In genomic region chr18:31773774-31774476, GRCh38 we compare ENCODE assay signal across 22 cellular contexts.
DNase-seq lines count a peak whose midpoint lies in the region; ATAC-seq and TF ChIP-seq lines count a peak whose summit lies in the region.
"Had no signal": no experiment of that assay in that cellular context is flagged by ENCODE, and none has a peak within 500 bp of the region (broad histone marks: within the 10 kb centered on the region; RNA-seq: fewer than 3 reads in every experiment).

No MANE protein-coding gene starts in this region.

- H3K9ac ChIP-seq in KMS-11: peak overlapping the region; percentile 39

- peak overlapping the region; percentile 91 for H3K4me2 ChIP-seq in KMS-11
- H3K4me2 ChIP-seq: PC-9 had no signal

- no peaks in the 10 kb centered on the region for H3K79me2 ChIP-seq in KMS-11 (ENCODE audit: insufficient read depth, low read depth)

- no peaks in the 10 kb centered on the region for H3K27me3 ChIP-seq in KMS-11 (ENCODE audit: insufficient read depth, low read depth)
- H3K27me3 ChIP-seq: BE2C, breast epithelium, esophagus squamous epithelium, heart left ventricle had no signal

- H3K4me3 ChIP-seq in KMS-11 (IDR thresholded peaks at IDR 0.05; ENCODE audit: insufficient read depth, low read depth, low read length): no peak overlapping the region
- H3K4me3 ChIP-seq: breast epithelium, esophagus squamous epithelium, heart left ventricle, PC-9 had no signal

- H3K27ac ChIP-seq in KMS-11: peak overlapping the region; percentile 67
- H3K27ac ChIP-seq: breast epithelium, esophagus squamous epithelium, heart left ventricle, PC-9 had no signal

- peaks cover 28% of the 10 kb centered on the region for H3K4me1 ChIP-seq in KMS-11 (ENCODE audit: low read depth, poor library complexity, severe bottlenecking)
- H3K4me1 ChIP-seq: BE2C, breast epithelium, esophagus squamous epithelium, heart left ventricle had no signal

- DNase-seq in stromal cell of bone marrow (ENCODE audit: low read depth) (peak; percentile 2), amniotic stem cell (lab: John Stamatoyannopoulos, UW) (no peak), iPS-NIHi7 (ENCODE audit: extremely low spot score) (no peak)
- DNase-seq: activated CD4-positive, alpha-beta T cell treated with anti-CD3 and anti-CD28 coated beads, Interleukin-2, amount 50 U/mL, for 4 hours; activated naive CD8-positive, alpha-beta T cell treated with anti-CD3 and anti-CD28 coated beads for 36 hours; activated T-cell treated with anti-CD3 and anti-CD28 coated beads, Interleukin-2, amount 50 U/mL, for 48 hours; BE2C; DMS153; esophagus squamous epithelium; heart left ventricle; islet precursor cell; midbrain; NCI-H2081 treated with DMSO at 0.1 percent for 48 hours; NCI-H526; nucleus accumbens; PC-9; stimulated activated CD4-positive, alpha-beta T cell treated with anti-CD3 and anti-CD28 coated beads, Interleukin-4, amount 100 ng/mL, for 24 hours had no signal

- no peak for TF ChIP-seq CTCF in KMS-11 (conservative IDR thresholded peaks at IDR 0.05; ENCODE audit: low read depth, low read length)

- H3K36me3 ChIP-seq in KMS-11 (ENCODE audit: insufficient read depth): no peaks in the 10 kb centered on the region
- H3K36me3 ChIP-seq: BE2C, breast epithelium, esophagus squamous epithelium, heart left ventricle had no signal

- no peaks in the 10 kb centered on the region for H4K20me1 ChIP-seq in KMS-11 (ENCODE audit: insufficient read depth)

- ATAC-seq in GM19351 (IDR thresholded peaks at IDR 0.05; ENCODE audit: unreplicated experiment) (peak; percentile 13), HG02678 (IDR thresholded peaks at IDR 0.05; ENCODE audit: unreplicated experiment) (peak; percentile 46), GM21786 (IDR thresholded peaks at IDR 0.05; ENCODE audit: unreplicated experiment) (no peak)
- ATAC-seq: heart left ventricle had no signal

- H2AFZ ChIP-seq in KMS-11 (ENCODE audit: low read depth): peak overlapping the region; percentile 68
- H2AFZ ChIP-seq: PC-9 had no signal
